Comparison of ENCODE assay signal across 25 cellular contexts in the genomic region with DNA sequence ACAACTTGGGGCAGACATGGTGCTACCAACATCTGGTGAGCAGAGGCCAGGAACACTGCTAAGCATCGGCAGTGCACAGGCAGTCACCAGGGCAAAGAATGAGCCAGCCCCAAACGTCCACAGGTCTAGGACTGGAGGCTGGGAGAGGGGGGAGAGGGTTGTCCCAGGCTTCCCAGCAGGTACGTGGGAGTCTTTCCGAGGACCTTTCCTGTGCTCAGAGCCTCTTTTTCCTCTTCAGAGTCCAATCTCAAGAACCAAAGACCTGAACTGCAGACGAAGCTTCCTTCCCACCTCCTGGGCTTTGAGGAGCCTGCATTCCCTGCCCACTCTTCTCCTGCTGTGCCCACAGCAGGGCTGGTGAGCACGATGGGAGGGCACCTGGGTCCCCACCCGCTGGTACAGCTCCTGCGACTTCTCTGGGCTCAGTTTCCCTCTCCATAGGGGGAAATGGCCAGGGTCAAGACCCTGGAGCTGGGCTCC. TPM values are rescaled to one million over a fixed set of nuclear protein-coding genes. Genes with fewer than 3 reads are reported as not detected.
"Had no signal": no experiment of that assay in that cellular context is flagged by ENCODE, and none has a peak within 500 bp of the region (broad histone marks: within the 10 kb centered on the region; RNA-seq: fewer than 3 reads in every experiment).

No MANE protein-coding gene starts in this region.

- H3K27me3 Mint-ChIP-seq: stimulated activated naive CD8-positive, alpha-beta T cell treated with anti-CD3 and anti-CD28 coated beads, Interleukin-15, amount 100 ng/mL, for 72 hours had no signal

- H3K4me1 Mint-ChIP-seq: central memory CD8-positive, alpha-beta T cell; immature natural killer cell; stimulated activated naive CD8-positive, alpha-beta T cell treated with anti-CD3 and anti-CD28 coated beads, Interleukin-15, amount 100 ng/mL, for 72 hours had no signal

- H3K4me3 Mint-ChIP-seq: activated naive CD4-positive, alpha-beta T cell treated with anti-CD3 and anti-CD28 coated beads for 36 hours; central memory CD8-positive, alpha-beta T cell; immature natural killer cell; natural killer cell treated with Interleukin-12 subunit alpha and Interleukin-12 subunit beta and Interleukin-15 and Interleukin-18, amount 100 ng/mL, for 72 hours; stimulated activated naive CD8-positive, alpha-beta T cell treated with anti-CD3 and anti-CD28 coated beads, Interleukin-15, amount 100 ng/mL, for 72 hours had no signal

- H3K27me3 ChIP-seq: body of pancreas, right atrium auricular region, transverse colon had no signal

- H3K27ac ChIP-seq: body of pancreas, coronary artery, gastrocnemius medialis, prostate gland, right atrium auricular region, suprapubic skin, transverse colon, WERI-Rb-1 had no signal

- H3K9me3 ChIP-seq: body of pancreas, gastrocnemius medialis, prostate gland, suprapubic skin, transverse colon had no signal

- H3K36me3 ChIP-seq: gastrocnemius medialis, prostate gland, right atrium auricular region, suprapubic skin, transverse colon, WERI-Rb-1 had no signal

- H3K9me3 Mint-ChIP-seq: activated T-helper 2 cell treated with anti-CD3 and anti-CD28 coated beads, Interferon-gamma antibody, Interleukin-2, Interleukin-4, amounts not matched to agents 10 μg/mL and 5 μg/mL and 100 μg/mL, durations not matched to agents 14 hours and 24 hours and 36 hours; central memory CD8-positive, alpha-beta T cell; immature natural killer cell; natural killer cell treated with Interleukin-12 subunit alpha and Interleukin-12 subunit beta and Interleukin-15 and Interleukin-18, amount 100 ng/mL, for 72 hours; stimulated activated naive CD8-positive, alpha-beta T cell treated with anti-CD3 and anti-CD28 coated beads, Interleukin-15, amount 100 ng/mL, for 72 hours had no signal

- H3K4me3 ChIP-seq: body of pancreas, coronary artery, gastrocnemius medialis, prostate gland, right atrium auricular region, suprapubic skin, transverse colon had no signal

- H3K27ac Mint-ChIP-seq: activated naive CD4-positive, alpha-beta T cell treated with anti-CD3 and anti-CD28 coated beads for 36 hours; activated T-helper 2 cell treated with anti-CD3 and anti-CD28 coated beads, Interferon-gamma antibody, Interleukin-2, Interleukin-4, amounts not matched to agents 10 μg/mL and 5 μg/mL and 100 μg/mL, durations not matched to agents 14 hours and 24 hours and 36 hours; immature natural killer cell; natural killer cell treated with Interleukin-12 subunit alpha and Interleukin-12 subunit beta and Interleukin-15 and Interleukin-18, amount 100 ng/mL, for 72 hours had no signal

- DNase-seq: activated CD4-positive, alpha-beta T cell treated with anti-CD3 and anti-CD28 coated beads for 1 hour; activated naive CD4-positive, alpha-beta T cell treated with anti-CD3 and anti-CD28 coated beads for 36 hours; activated T-cell treated with anti-CD3 and anti-CD28 coated beads, Interleukin-2, amount 50 U/mL, for 1 hour; gastrocnemius medialis; immature natural killer cell; kidney glomerular epithelial cell; mesendoderm; occipital lobe; stimulated activated CD4-positive, alpha-beta T cell treated with anti-CD3 and anti-CD28 coated beads, Interleukin-15, amount 100 ng/mL, for 24 hours; stimulated activated CD4-positive, alpha-beta T cell treated with anti-CD3 and anti-CD28 coated beads, Interleukin-2, amount 100 ng/mL, for 48 hours; stimulated activated naive CD8-positive, alpha-beta T cell treated with anti-CD3 and anti-CD28 coated beads, Interleukin-15, amount 100 ng/mL, for 72 hours; SW 1271; transverse colon had no signal

- H3K36me3 Mint-ChIP-seq: immature natural killer cell; natural killer cell treated with Interleukin-12 subunit alpha and Interleukin-12 subunit beta and Interleukin-15 and Interleukin-18, amount 100 ng/mL, for 72 hours had no signal

- H3K4me1 ChIP-seq: body of pancreas, prostate gland, right atrium auricular region, suprapubic skin, transverse colon had no signal

RNA-seq across cellular contexts. Expression of gene DLK1, which starts 48.7 kb away (rescaled TPM):
- total RNA-seq: activated CD8-positive, alpha-beta memory T cell treated with anti-CD3 and anti-CD28 coated beads for 36 hours; activated naive CD4-positive, alpha-beta T cell treated with anti-CD3 and anti-CD28 coated beads for 36 hours; activated T-helper 2 cell treated with anti-CD3 and anti-CD28 coated beads, Interferon-gamma antibody, Interleukin-2, Interleukin-4, amounts not matched to agents 10 μg/mL and 5 μg/mL and 100 μg/mL, durations not matched to agents 14 hours and 24 hours and 36 hours; lower leg skin; natural killer cell treated with Interleukin-12 subunit alpha and Interleukin-12 subunit beta and Interleukin-15 and Interleukin-18, amount 100 ng/mL, for 72 hours; right atrium auricular region; suprapubic skin; T-helper 2 cell treated with Interferon-gamma antibody and Interleukin-4, amounts not matched to agents 100 ng/mL and 5 ng/mL, for 36 hours; transverse colon had no signal
- polyA plus RNA-seq: immature natural killer cell had no signal

RNA-seq across cellular contexts. Expression of gene MEG3, which starts 50.5 kb away (rescaled TPM):
- total RNA-seq: activated CD8-positive, alpha-beta memory T cell treated with anti-CD3 and anti-CD28 coated beads for 36 hours; activated naive CD4-positive, alpha-beta T cell treated with anti-CD3 and anti-CD28 coated beads for 36 hours; activated T-helper 2 cell treated with anti-CD3 and anti-CD28 coated beads, Interferon-gamma antibody, Interleukin-2, Interleukin-4, amounts not matched to agents 10 μg/mL and 5 μg/mL and 100 μg/mL, durations not matched to agents 14 hours and 24 hours and 36 hours; natural killer cell treated with Interleukin-12 subunit alpha and Interleukin-12 subunit beta and Interleukin-15 and Interleukin-18, amount 100 ng/mL, for 72 hours; T-helper 2 cell treated with Interferon-gamma antibody and Interleukin-4, amounts not matched to agents 100 ng/mL and 5 ng/mL, for 36 hours had no signal
- polyA plus RNA-seq: immature natural killer cell had no signal
